ENCODE assay signal across 16 cellular contexts in genomic region chr4:186920486-186920885, GRCh38.
DNase-seq lines count a peak whose midpoint lies in the region; ATAC-seq and TF ChIP-seq lines count a peak whose summit lies in the region.
"Had no signal": no experiment of that assay in that cellular context is flagged by ENCODE, and none has a peak within 500 bp of the region (broad histone marks: within the 10 kb centered on the region; RNA-seq: fewer than 3 reads in every experiment).

No MANE protein-coding gene starts in this region.

- intact Hi-C loops in breast epithelium (cut with DNase I; ENCODE audit: low total_unique reads), result no loop called here
- intact Hi-C loops in natural killer cell (cut with micrococcal nuclease), result no loop called here

- no peaks in the 10 kb centered on the region for H3K36me3 Mint-ChIP-seq in natural killer cell
- no peaks in the 10 kb centered on the region for H3K36me3 Mint-ChIP-seq in activated T-cell treated with anti-CD3 and anti-CD28 coated beads, Interleukin-2, amount 50 U/mL, for 72 hours (ENCODE audit: insufficient read depth in 2 of 2)
- H3K36me3 Mint-ChIP-seq: memory B cell had no signal

- H3K9me3 ChIP-seq in breast epithelium, result no peaks in the 10 kb centered on the region
- H3K9me3 ChIP-seq: testis had no signal

- ATAC-seq in natural killer cell, result no peak
- ATAC-seq in activated T-cell treated with anti-CD3 and anti-CD28 coated beads, Interleukin-2, amount 50 U/mL, for 72 hours (replicated peaks in 1 of 2), result no peak
- ATAC-seq: effector memory CD8-positive, alpha-beta T cell had no signal

- H3K36me3 ChIP-seq in breast epithelium, result no peaks in the 10 kb centered on the region

- H3K4me1 Mint-ChIP-seq in natural killer cell, result no peaks in the 10 kb centered on the region
- no peaks in the 10 kb centered on the region for H3K4me1 Mint-ChIP-seq in activated T-cell treated with anti-CD3 and anti-CD28 coated beads, Interleukin-2, amount 50 U/mL, for 72 hours (ENCODE audit: low read depth)
- H3K4me1 Mint-ChIP-seq: memory B cell had no signal

- DNase-seq in SHP77 treated with DMSO at 0.1 percent for 48 hours (lab: John Stamatoyannopoulos, UW) (peak; percentile 16), SHP77 (lab: John Stamatoyannopoulos, UW) (no peak), breast epithelium (ENCODE audit: low spot score in 2 of 2) (no peak), kidney glomerular epithelial cell (lab: John Stamatoyannopoulos, UW) (peak; percentile 16), natural killer cell (no peak), HuH-7 (ENCODE audit: low spot score) (no peak)
- no peak for DNase-seq in activated T-cell treated with anti-CD3 and anti-CD28 coated beads, Interleukin-2, amount 50 U/mL, for 72 hours
- no peak for DNase-seq in stimulated activated CD4-positive, alpha-beta T cell treated with anti-CD3 and anti-CD28 coated beads, Interleukin-4, amount 100 ng/mL, for 1 hour
- DNase-seq: activated T-cell treated with anti-CD3 and anti-CD28 coated beads for 4 hours; DMS 273 treated with DMSO at 0.1 percent for 48 hours; effector memory CD8-positive, alpha-beta T cell; NCI-H510A; SIG-M5; testis had no signal

- H3K27me3 ChIP-seq in breast epithelium, result no peaks in the 10 kb centered on the region
- H3K27me3 ChIP-seq: testis had no signal

- no peak overlapping the region for H3K27ac Mint-ChIP-seq in natural killer cell
- H3K27ac Mint-ChIP-seq in activated T-cell treated with anti-CD3 and anti-CD28 coated beads, Interleukin-2, amount 50 U/mL, for 72 hours, result no peak overlapping the region
- H3K27ac Mint-ChIP-seq: effector memory CD8-positive, alpha-beta T cell; memory B cell had no signal

- no peak for TF ChIP-seq CTCF in breast epithelium (IDR thresholded peaks at IDR 0.05)
- no peak for TF ChIP-seq CTCF in natural killer cell (IDR thresholded peaks at IDR 0.05)

- H3K4me3 ChIP-seq in breast epithelium, result no peak overlapping the region
- H3K4me3 ChIP-seq: testis had no signal

- H3K4me3 Mint-ChIP-seq in natural killer cell, result no peak overlapping the region
- H3K4me3 Mint-ChIP-seq in activated T-cell treated with anti-CD3 and anti-CD28 coated beads, Interleukin-2, amount 50 U/mL, for 72 hours, result no peak overlapping the region
- H3K4me3 Mint-ChIP-seq: effector memory CD8-positive, alpha-beta T cell; memory B cell had no signal

- H3K27ac ChIP-seq in breast epithelium, result peak overlapping the region; percentile 5 to 64
- H3K27ac ChIP-seq: HL-60, testis had no signal

- peaks cover 17% of the 10 kb centered on the region in 2 donors for H3K9me3 Mint-ChIP-seq in natural killer cell
- peaks cover 9 to 13% of the 10 kb centered on the region in 2 donors for H3K9me3 Mint-ChIP-seq in activated T-cell treated with anti-CD3 and anti-CD28 coated beads, Interleukin-2, amount 50 U/mL, for 72 hours

- no peak for TF ChIP-seq POLR2A in breast epithelium (IDR thresholded peaks at IDR 0.05)

- no peaks in the 10 kb centered on the region for H3K27me3 Mint-ChIP-seq in natural killer cell (ENCODE audit: low read depth in 2 of 2)
- no peaks in the 10 kb centered on the region for H3K27me3 Mint-ChIP-seq in activated T-cell treated with anti-CD3 and anti-CD28 coated beads, Interleukin-2, amount 50 U/mL, for 72 hours (ENCODE audit: low read depth)
- H3K27me3 Mint-ChIP-seq: effector memory CD8-positive, alpha-beta T cell; memory B cell had no signal

- no peaks in the 10 kb centered on the region for H3K4me1 ChIP-seq in breast epithelium
- H3K4me1 ChIP-seq: testis had no signal

Comparison
In these comparisons a context has a peak if more than half of its experiments do, and no peak if none do; other contexts are left out.
1. DNase-seq: peak in SHP77 treated with DMSO at 0.1 percent for 48 hours (single experiment) and kidney glomerular epithelial cell (single experiment); none in SHP77 (0 of 2), breast epithelium (0 of 2), natural killer cell (single experiment), HuH-7 (single experiment), activated T-cell treated with anti-CD3 and anti-CD28 coated beads, Interleukin-2, amount 50 U/mL, for 72 hours (0 of 2) and stimulated activated CD4-positive, alpha-beta T cell treated with anti-CD3 and anti-CD28 coated beads, Interleukin-4, amount 100 ng/mL, for 1 hour (single experiment).